Comparison of ENCODE assay signal across 1 cellular context in genomic region chr6:138555294-138555988, GRCh38.
TF ChIP-seq lines count a peak whose summit lies in the region.

No MANE protein-coding gene starts in this region.

TF ChIP-seq in HepG2, 621 proteins besides CTCF, POLR2A, EP300 and RAD21 (continued from another document):
- TF ChIP-seq KMT2A (CRISPR knock-in tag; IDR thresholded peaks at IDR 0.05) (no peak), SP140L (CRISPR knock-in tag; IDR thresholded peaks at IDR 0.05; ENCODE audit: borderline replicate concordance) (0 out of 2 replicates have a peak, but pooled peaks have one; percentile 33), HNF4G (IDR thresholded peaks at IDR 0.05; ENCODE audit: borderline replicate concordance, low read depth, low read length) (no peak), HNF4G (CRISPR knock-in tag; IDR thresholded peaks at IDR 0.05; ENCODE audit: borderline replicate concordance, low read depth) (no peak), TMF1 (CRISPR knock-in tag; IDR thresholded peaks at IDR 0.05; ENCODE audit: low read depth) (no peak), NPAS2 (CRISPR knock-in tag; IDR thresholded peaks at IDR 0.05; ENCODE audit: borderline replicate concordance) (no peak), ATF1 (CRISPR knock-in tag; IDR thresholded peaks at IDR 0.05) (0 out of 2 replicates have a peak, but pooled peaks have one; percentile 24), ZNF138 (CRISPR knock-in tag; IDR thresholded peaks at IDR 0.05; ENCODE audit: low read depth) (no peak), SMARCE1 (IDR thresholded peaks at IDR 0.05; ENCODE audit: borderline replicate concordance) (no peak)
- TF ChIP-seq, protein P1, sequence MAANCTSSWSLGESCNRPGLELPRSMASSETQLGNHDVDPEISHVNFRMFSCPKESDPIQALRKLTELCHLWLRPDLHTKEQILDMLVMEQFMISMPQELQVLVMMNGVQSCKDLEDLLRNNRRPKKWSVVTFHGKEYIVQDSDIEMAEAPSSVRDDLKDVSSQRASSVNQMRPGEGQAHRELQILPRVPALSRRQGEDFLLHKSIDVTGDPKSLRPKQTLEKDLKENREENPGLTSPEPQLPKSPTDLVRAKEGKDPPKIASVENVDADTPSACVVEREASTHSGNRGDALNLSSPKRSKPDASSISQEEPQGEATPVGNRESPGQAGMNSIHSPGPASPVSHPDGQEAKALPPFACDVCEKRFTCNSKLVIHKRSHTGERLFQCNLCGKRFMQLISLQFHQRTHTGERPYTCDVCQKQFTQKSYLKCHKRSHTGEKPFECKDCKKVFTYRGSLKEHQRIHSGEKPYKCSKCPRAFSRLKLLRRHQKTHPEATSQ (CRISPR knock-in tag; IDR thresholded peaks at IDR 0.05; ENCODE audit: borderline replicate concordance) = peak; percentile 64; the same call in 1 of the 2 replicates
- TF ChIP-seq, protein P2, sequence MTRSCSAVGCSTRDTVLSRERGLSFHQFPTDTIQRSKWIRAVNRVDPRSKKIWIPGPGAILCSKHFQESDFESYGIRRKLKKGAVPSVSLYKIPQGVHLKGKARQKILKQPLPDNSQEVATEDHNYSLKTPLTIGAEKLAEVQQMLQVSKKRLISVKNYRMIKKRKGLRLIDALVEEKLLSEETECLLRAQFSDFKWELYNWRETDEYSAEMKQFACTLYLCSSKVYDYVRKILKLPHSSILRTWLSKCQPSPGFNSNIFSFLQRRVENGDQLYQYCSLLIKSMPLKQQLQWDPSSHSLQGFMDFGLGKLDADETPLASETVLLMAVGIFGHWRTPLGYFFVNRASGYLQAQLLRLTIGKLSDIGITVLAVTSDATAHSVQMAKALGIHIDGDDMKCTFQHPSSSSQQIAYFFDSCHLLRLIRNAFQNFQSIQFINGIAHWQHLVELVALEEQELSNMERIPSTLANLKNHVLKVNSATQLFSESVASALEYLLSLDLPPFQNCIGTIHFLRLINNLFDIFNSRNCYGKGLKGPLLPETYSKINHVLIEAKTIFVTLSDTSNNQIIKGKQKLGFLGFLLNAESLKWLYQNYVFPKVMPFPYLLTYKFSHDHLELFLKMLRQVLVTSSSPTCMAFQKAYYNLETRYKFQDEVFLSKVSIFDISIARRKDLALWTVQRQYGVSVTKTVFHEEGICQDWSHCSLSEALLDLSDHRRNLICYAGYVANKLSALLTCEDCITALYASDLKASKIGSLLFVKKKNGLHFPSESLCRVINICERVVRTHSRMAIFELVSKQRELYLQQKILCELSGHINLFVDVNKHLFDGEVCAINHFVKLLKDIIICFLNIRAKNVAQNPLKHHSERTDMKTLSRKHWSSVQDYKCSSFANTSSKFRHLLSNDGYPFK (CRISPR knock-in tag; IDR thresholded peaks at IDR 0.05; ENCODE audit: borderline replicate concordance) = no peak
